ENCODE assay signal across 21 cellular contexts in the genomic region with DNA sequence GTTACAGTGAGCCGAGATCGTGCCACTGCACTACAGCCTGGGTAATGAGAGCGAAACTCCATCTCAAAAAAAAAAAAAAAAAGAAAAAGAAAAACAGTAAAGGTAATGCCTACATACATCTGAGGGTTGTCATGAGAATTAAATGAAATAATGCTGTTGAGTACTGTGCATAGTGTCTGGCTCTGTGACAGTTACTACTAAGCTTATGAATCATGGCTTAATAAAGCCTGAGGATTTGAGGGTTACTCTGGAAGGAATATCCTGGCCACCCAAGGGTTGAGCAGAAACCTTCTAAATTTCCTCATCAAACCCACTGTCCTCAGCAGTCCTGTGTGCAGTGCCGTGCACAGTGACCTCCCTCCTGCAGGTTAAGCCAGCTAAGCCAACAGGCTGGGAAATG. TPM values are rescaled to one million over a fixed set of nuclear protein-coding genes. Genes with fewer than 3 reads are reported as not detected.
DNase-seq lines count a peak whose midpoint lies in the region; ATAC-seq, FAIRE-seq and TF ChIP-seq lines count a peak whose summit lies in the region.
"Had no signal": no experiment of that assay in that cellular context is flagged by ENCODE, and none has a peak within 500 bp of the region (broad histone marks: within the 10 kb centered on the region; RNA-seq: fewer than 3 reads in every experiment).

No MANE protein-coding gene starts in this region.

- H3K4me3 ChIP-seq in kidney (ENCODE audit: low read length in 2 of 2) = no peak overlapping the region
- H3K4me3 ChIP-seq: A549 had no signal

- intact Hi-C loops in kidney (cut with DNase I) = no loop called here

- POLR2A ChIA-PET in activated CD4-positive, alpha-beta memory T cell treated with anti-CD3 and anti-CD28 coated beads, Interleukin-2, amount 10 ng/mL, durations not matched to agents 7 days and 5 days (lab: Charles Lee) = interaction anchor here (1.1 kb wide), 1 partner anchor 27 kb away, joined by 3 read pairs; the partner anchor contains the start of gene ELP6

- H3K9me3 Mint-ChIP-seq in activated CD4-positive, alpha-beta memory T cell treated with anti-CD3 and anti-CD28 coated beads, Interleukin-2, amount 10 ng/mL, durations not matched to agents 7 days and 5 days = no peaks in the 10 kb centered on the region

- no peak overlapping the region for H3K27ac Mint-ChIP-seq in activated CD4-positive, alpha-beta memory T cell treated with anti-CD3 and anti-CD28 coated beads, Interleukin-2, amount 10 ng/mL, durations not matched to agents 7 days and 5 days
- H3K27ac Mint-ChIP-seq: H9 had no signal

- no peak overlapping the region for H3K9ac ChIP-seq in kidney (ENCODE audit: low read length in 2 of 2)

- no peaks in the 10 kb centered on the region for H3K36me3 Mint-ChIP-seq in activated CD4-positive, alpha-beta memory T cell treated with anti-CD3 and anti-CD28 coated beads, Interleukin-2, amount 10 ng/mL, durations not matched to agents 7 days and 5 days (ENCODE audit: low read depth)

- FAIRE-seq in kidney (lab: Jason Lieb, UNC) = no peak
- FAIRE-seq: A549 had no signal

- H3K4me1 Mint-ChIP-seq in activated CD4-positive, alpha-beta memory T cell treated with anti-CD3 and anti-CD28 coated beads, Interleukin-2, amount 10 ng/mL, durations not matched to agents 7 days and 5 days = no peaks in the 10 kb centered on the region

- H3K4me1 ChIP-seq in kidney (ENCODE audit: control insufficient read depth in 1 of 2, insufficient read depth in 1 of 2, low read depth in 1 of 2, low read length in 2 of 2) = no peaks in the 10 kb centered on the region
- H3K4me1 ChIP-seq: A549, BE2C had no signal

- CTCF ChIA-PET in activated CD4-positive, alpha-beta memory T cell treated with anti-CD3 and anti-CD28 coated beads, Interleukin-2, amount 10 ng/mL, durations not matched to agents 7 days and 5 days (lab: Charles Lee) = interaction anchor here (0.7 to 1.6 kb wide), 3 partner anchors 18 to 273 kb away, joined by 3 to 6 read pairs (median 3); no protein-coding TSS in a partner anchor

- peak; percentile 16 for DNase-seq in HCEC 1CT
- peak; percentile 32 for DNase-seq in amniotic epithelial cell (ENCODE audit: low read depth)
- DNase-seq in fibroblast of peridontal ligament (ENCODE audit: extremely low read depth) = peak; percentile 13
- no peak for DNase-seq in activated CD4-positive, alpha-beta memory T cell treated with anti-CD3 and anti-CD28 coated beads, Interleukin-2, amount 10 ng/mL, durations not matched to agents 7 days and 5 days
- no peak for DNase-seq in NCI-H1436 (lab: John Stamatoyannopoulos, UW)
- DNase-seq in kidney = no peak
- DNase-seq: BE2C; H9; KG1; NCI-H1092 treated with DMSO at 0.1 percent for 48 hours; NCI-H146; NCI-H2081; NCI-H2171; NCI-H345; NCI-H524; NCI-H774; NK-92 treated with Interleukin-12 subunit alpha and Interleukin-12 subunit beta, amount 100 ng/mL, for 24 hours had no signal

- no peaks in the 10 kb centered on the region for H3K36me3 ChIP-seq in kidney (ENCODE audit: control insufficient read depth in 1 of 2, insufficient read depth in 2 of 2, low read length in 2 of 2)
- H3K36me3 ChIP-seq: BE2C had no signal

- H3K9me3 ChIP-seq in kidney (ENCODE audit: control insufficient read depth in 1 of 2, low read length in 2 of 2) = no peaks in the 10 kb centered on the region
- H3K9me3 ChIP-seq: A549, BE2C had no signal

- H3K27me3 Mint-ChIP-seq in activated CD4-positive, alpha-beta memory T cell treated with anti-CD3 and anti-CD28 coated beads, Interleukin-2, amount 10 ng/mL, durations not matched to agents 7 days and 5 days = peaks cover 7% of the 10 kb centered on the region

- no peak for TF ChIP-seq CTCF in kidney (IDR thresholded peaks at IDR 0.05; ENCODE audit: borderline replicate concordance, extremely low read depth, insufficient read depth)

- H3K27ac ChIP-seq in kidney (ENCODE audit: low read depth in 2 of 2, low read length in 2 of 2) = no peak overlapping the region
- H3K27ac ChIP-seq: A549 had no signal

- no peak for ATAC-seq in GM21737 (IDR thresholded peaks at IDR 0.05; ENCODE audit: unreplicated experiment)
- ATAC-seq: A549, Panc1, SK-N-SH treated with all-trans-retinoic acid at 6 μM for 48 hours had no signal

- H3K4me3 Mint-ChIP-seq in activated CD4-positive, alpha-beta memory T cell treated with anti-CD3 and anti-CD28 coated beads, Interleukin-2, amount 10 ng/mL, durations not matched to agents 7 days and 5 days = no peak overlapping the region
- H3K4me3 Mint-ChIP-seq: H9 had no signal

RNA-seq across cellular contexts. Expression of gene ELP6, which starts 26.8 kb away (rescaled TPM):
- 10 to 100 TPM; 34.9 to 36.6 TPM for total RNA-seq in activated CD4-positive, alpha-beta memory T cell treated with anti-CD3 and anti-CD28 coated beads, Interleukin-2, amount 10 ng/mL, durations not matched to agents 7 days and 5 days
- 28.6 TPM for total RNA-seq in kidney
- polyA plus RNA-seq in kidney (ENCODE audit: insufficient read depth, low read depth, low replicate concordance) = 46.1 TPM

RNA-seq across cellular contexts. Expression of gene CSPG5, which starts 38.4 kb away (rescaled TPM):
- total RNA-seq in activated CD4-positive, alpha-beta memory T cell treated with anti-CD3 and anti-CD28 coated beads, Interleukin-2, amount 10 ng/mL, durations not matched to agents 7 days and 5 days = under 1 TPM; 0.30 to 0.40 TPM
- 0.16 TPM for total RNA-seq in kidney
- polyA plus RNA-seq in kidney (ENCODE audit: insufficient read depth, low read depth, low replicate concordance) = 0.67 TPM

Comparison
In these comparisons a context has a peak if more than half of its experiments do, and no peak if none do; other contexts are left out.
1. DNase-seq: peak in HCEC 1CT (single experiment), amniotic epithelial cell (single experiment) and fibroblast of peridontal ligament (single experiment); none in activated CD4-positive, alpha-beta memory T cell treated with anti-CD3 and anti-CD28 coated beads, Interleukin-2, amount 10 ng/mL, durations not matched to agents 7 days and 5 days (single experiment), NCI-H1436 (single experiment) and kidney (single experiment).